ENCODE assay signal across 1 cellular context in genomic region chr3:43584043-43584826, GRCh38.
TF ChIP-seq lines count a peak whose summit lies in the region.

No MANE protein-coding gene starts in this region.

TF ChIP-seq in K562, 482 proteins besides CTCF, POLR2A, EP300 and RAD21 (continued from another document and continues in another):
- TF ChIP-seq ZNF592 (IDR thresholded peaks at IDR 0.05) (peak; percentile 100), ATF7 (IDR thresholded peaks at IDR 0.05) (no peak), E2F1 (CRISPR knock-in tag; IDR thresholded peaks at IDR 0.05) (no peak), RFX5 (IDR thresholded peaks at IDR 0.05; ENCODE audit: low read depth, low read length) (no peak), ZMIZ1 (IDR thresholded peaks at IDR 0.05; ENCODE audit: low read depth in 2 of 2, low read length in 2 of 2) (no peak), ILK (tag; IDR thresholded peaks at IDR 0.05; ENCODE audit: borderline replicate concordance, low read depth) (peak; percentile 96), KDM2B (CRISPR knock-in tag; IDR thresholded peaks at IDR 0.05) (peak; percentile 98), THAP7 (CRISPR knock-in tag; IDR thresholded peaks at IDR 0.05) (0 out of 2 replicates have a peak, but pooled peaks have one; percentile 45), SMARCA4 (IDR thresholded peaks at IDR 0.05) (peak; percentile 63; the same call in 1 of the 2 replicates), SIX5 (IDR thresholded peaks at IDR 0.05; ENCODE audit: borderline replicate concordance in 1 of 2, insufficient read depth in 1 of 2, low read depth in 1 of 2, low read length in 2 of 2) (no peak), KLF6 (CRISPR knock-in tag; IDR thresholded peaks at IDR 0.05; ENCODE audit: borderline replicate concordance) (peak; percentile 99), CTBP1 (IDR thresholded peaks at IDR 0.05; ENCODE audit: borderline replicate concordance) (peak; percentile 40; the same call in 1 of the 2 replicates), TBP (optimal IDR thresholded peaks at IDR 0.05; ENCODE audit: low read depth, low read length) (no peak), ETV5 (CRISPR knock-in tag; IDR thresholded peaks at IDR 0.05; ENCODE audit: low read depth) (no peak), ZNF639 (CRISPR knock-in tag; conservative IDR thresholded peaks at IDR 0.05 in 1 of 2, IDR thresholded peaks at IDR 0.05 in 1 of 2) (peak in 1 of 2 experiments; percentile 99; a peak in 2 of 4 replicates), L3MBTL2 (IDR thresholded peaks at IDR 0.05) (peak; percentile 64), ZC3H8 (IDR thresholded peaks at IDR 0.05) (no peak), ZNF133 (CRISPR knock-in tag; IDR thresholded peaks at IDR 0.05) (peak; percentile 96), SREBF2 (CRISPR knock-in tag; IDR thresholded peaks at IDR 0.05) (no peak; the same call in 1 of the 2 replicates), TFE3 (CRISPR knock-in tag; IDR thresholded peaks at IDR 0.05) (peak; percentile 71), ZNF551 (CRISPR knock-in tag; IDR thresholded peaks at IDR 0.05) (peak; percentile 68), TEAD1 (CRISPR knock-in tag; IDR thresholded peaks at IDR 0.05) (peak in 1 of 2 experiments; percentile 98; a peak in 2 of 4 replicates), POLR3G (IDR thresholded peaks at IDR 0.05; ENCODE audit: extremely low read depth, insufficient read length, insufficient replicate concordance) (no peak), TAF1 (IDR thresholded peaks at IDR 0.05; ENCODE audit: control insufficient read depth, extremely low read depth, insufficient read depth, low read length, severe bottlenecking) (no peak), FOXK2 (conservative IDR thresholded peaks at IDR 0.05 in 1 of 2, IDR thresholded peaks at IDR 0.05 in 1 of 2; ENCODE audit: low read depth in 2 of 2) (peak; percentile 76), E2F5 (CRISPR knock-in tag; IDR thresholded peaks at IDR 0.05) (0 out of 2 replicates have a peak, but pooled peaks have one; percentile 28), ZNF143 (CRISPR knock-in tag; IDR thresholded peaks at IDR 0.05) (no peak), SMAD3 (CRISPR knock-in tag; conservative IDR thresholded peaks at IDR 0.05) (peak; percentile 99), PYGO2 (tag; IDR thresholded peaks at IDR 0.05) (peak; percentile 98), ZBTB9 (CRISPR knock-in tag; IDR thresholded peaks at IDR 0.05) (peak; percentile 99), ZNF280A (IDR thresholded peaks at IDR 0.05; ENCODE audit: low read depth, partially characterized antibody) (no peak), RREB1 (CRISPR knock-in tag; IDR thresholded peaks at IDR 0.05) (peak; percentile 99), RFX1 (IDR thresholded peaks at IDR 0.05) (no peak), NRF1 (conservative IDR thresholded peaks at IDR 0.05 in 1 of 2, IDR thresholded peaks at IDR 0.05 in 1 of 2) (0 out of 4 replicates have a peak, but pooled peaks of 1 of the 2 experiments have one; percentile 7)
